In the genomic region with DNA sequence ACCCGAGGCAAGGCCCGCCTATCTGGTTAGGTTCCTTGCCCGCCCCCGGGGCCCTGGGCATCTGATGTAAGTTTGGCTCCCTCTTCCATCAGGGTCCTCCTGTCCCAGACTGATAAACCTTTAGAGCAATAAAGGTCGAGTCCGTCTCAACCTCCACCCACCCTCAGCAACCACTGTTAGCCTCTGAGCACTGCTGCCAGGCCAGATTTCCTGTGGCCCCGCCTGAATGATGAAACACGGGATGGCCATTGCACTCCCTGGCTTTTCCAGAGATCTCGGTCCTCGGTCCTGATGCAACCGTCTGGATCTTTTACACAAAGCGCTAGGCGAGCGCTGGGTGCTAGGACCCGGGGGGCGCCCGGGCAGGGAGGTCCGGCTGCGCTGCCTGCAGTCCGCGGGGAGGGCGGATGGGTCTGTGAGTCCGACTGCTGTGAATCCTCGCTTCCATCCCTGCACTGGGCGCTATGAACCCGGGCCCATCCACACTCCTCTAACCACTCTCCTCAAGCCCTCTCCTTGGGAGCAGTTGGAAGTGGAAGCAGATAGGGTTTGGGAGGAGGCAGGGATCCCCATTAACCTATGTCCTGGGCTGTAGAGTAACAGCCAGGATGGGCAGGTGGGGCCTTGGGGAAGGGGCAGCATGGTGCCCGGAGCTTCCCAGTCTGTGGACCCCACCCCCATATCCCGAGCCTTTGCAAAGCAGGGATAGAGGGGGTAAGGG, we compare ENCODE assay signal across 8 cellular contexts. TPM values are rescaled to one million over a fixed set of nuclear protein-coding genes. Genes with fewer than 3 reads are reported as not detected.
DNase-seq lines count a peak whose midpoint lies in the region; ATAC-seq, FAIRE-seq and TF ChIP-seq lines count a peak whose summit lies in the region.

No MANE protein-coding gene starts in this region.

- TF ChIP-seq CTCF in AG09319 (IDR thresholded peaks at IDR 0.05; ENCODE audit: low read depth, low read length) (no peak), GM12865 (IDR thresholded peaks at IDR 0.05; ENCODE audit: insufficient read depth, low read depth, low read length, missing control alignments) (no peak), nephron (IDR thresholded peaks at IDR 0.05; ENCODE audit: unreplicated experiment in 3 of 3) (no peak)

- peaks cover 44% of the 10 kb centered on the region for H3K4me1 Mint-ChIP-seq in activated naive CD4-positive, alpha-beta T cell treated with anti-CD3 and anti-CD28 coated beads, Interleukin-2, amount 50 U/mL, for 24 hours
- H3K4me1 Mint-ChIP-seq in nephron = peaks cover 53% of the 10 kb centered on the region

- no peak for FAIRE-seq in frontal cortex (lab: Jason Lieb, UNC)

- peak overlapping the region; percentile 99 for H3K4me3 Mint-ChIP-seq in activated naive CD4-positive, alpha-beta T cell treated with anti-CD3 and anti-CD28 coated beads, Interleukin-2, amount 50 U/mL, for 24 hours
- peak overlapping the region; percentile 97 to 98 (median 97) for H3K4me3 Mint-ChIP-seq in nephron

- DNase-seq in AG09319 (ENCODE audit: extremely low read depth, low read depth) (peak; percentile 98), GM12865 (ENCODE audit: low read depth) (peak; percentile 88), NCI-H748 treated with DMSO at 0.1 percent for 48 hours (lab: John Stamatoyannopoulos, UW) (peak; percentile 22), frontal cortex (ENCODE audit: low spot score in 2 of 2) (peak; percentile 69 to 81)

- peak overlapping the region; percentile 93 for H3K4me3 ChIP-seq in GM12865 (ENCODE audit: low read depth, low read length)

- H3K27me3 Mint-ChIP-seq in activated naive CD4-positive, alpha-beta T cell treated with anti-CD3 and anti-CD28 coated beads, Interleukin-2, amount 50 U/mL, for 24 hours = no peaks in the 10 kb centered on the region
- H3K27me3 Mint-ChIP-seq in nephron (ENCODE audit: low read depth) = no peaks in the 10 kb centered on the region

- ATAC-seq in HG03175 (IDR thresholded peaks at IDR 0.05; ENCODE audit: unreplicated experiment) = peak; percentile 38
- no peak for ATAC-seq in HG02970 (IDR thresholded peaks at IDR 0.05; ENCODE audit: low FRiP score, unreplicated experiment)

- H3K9me3 Mint-ChIP-seq in activated naive CD4-positive, alpha-beta T cell treated with anti-CD3 and anti-CD28 coated beads, Interleukin-2, amount 50 U/mL, for 24 hours = no peaks in the 10 kb centered on the region
- H3K9me3 Mint-ChIP-seq in nephron = no peaks in the 10 kb centered on the region

- H3K36me3 Mint-ChIP-seq in activated naive CD4-positive, alpha-beta T cell treated with anti-CD3 and anti-CD28 coated beads, Interleukin-2, amount 50 U/mL, for 24 hours = peaks cover 18% of the 10 kb centered on the region
- peaks cover 19% of the 10 kb centered on the region for H3K36me3 Mint-ChIP-seq in nephron (ENCODE audit: low read depth)

- H3K27ac Mint-ChIP-seq in activated naive CD4-positive, alpha-beta T cell treated with anti-CD3 and anti-CD28 coated beads, Interleukin-2, amount 50 U/mL, for 24 hours = peak overlapping the region; percentile 46
- peak overlapping the region; percentile 93 to 99 (median 99) for H3K27ac Mint-ChIP-seq in nephron

RNA-seq across cellular contexts. Expression of gene DDIT4, which starts 0.9 kb away (rescaled TPM):
- 26.5 TPM for total RNA-seq in frontal cortex

RNA-seq across cellular contexts. Expression of gene ASCC1, which starts 56.8 kb away (rescaled TPM):
- 25.7 TPM for total RNA-seq in frontal cortex

RNA-seq across cellular contexts. Expression of gene ANAPC16, which starts 57.0 kb away (rescaled TPM):
- 26.1 TPM for total RNA-seq in frontal cortex

Comparison
In these comparisons a context has a peak if more than half of its experiments do, and no peak if none do; other contexts are left out.
1. DNase-seq: peak in every context shown above with its lines; median percentile 98 in AG09319; 88 in GM12865; 75 in frontal cortex; 22 in NCI-H748 treated with DMSO at 0.1 percent for 48 hours.